ENCODE assay signal across 8 cellular contexts in the genomic region with DNA sequence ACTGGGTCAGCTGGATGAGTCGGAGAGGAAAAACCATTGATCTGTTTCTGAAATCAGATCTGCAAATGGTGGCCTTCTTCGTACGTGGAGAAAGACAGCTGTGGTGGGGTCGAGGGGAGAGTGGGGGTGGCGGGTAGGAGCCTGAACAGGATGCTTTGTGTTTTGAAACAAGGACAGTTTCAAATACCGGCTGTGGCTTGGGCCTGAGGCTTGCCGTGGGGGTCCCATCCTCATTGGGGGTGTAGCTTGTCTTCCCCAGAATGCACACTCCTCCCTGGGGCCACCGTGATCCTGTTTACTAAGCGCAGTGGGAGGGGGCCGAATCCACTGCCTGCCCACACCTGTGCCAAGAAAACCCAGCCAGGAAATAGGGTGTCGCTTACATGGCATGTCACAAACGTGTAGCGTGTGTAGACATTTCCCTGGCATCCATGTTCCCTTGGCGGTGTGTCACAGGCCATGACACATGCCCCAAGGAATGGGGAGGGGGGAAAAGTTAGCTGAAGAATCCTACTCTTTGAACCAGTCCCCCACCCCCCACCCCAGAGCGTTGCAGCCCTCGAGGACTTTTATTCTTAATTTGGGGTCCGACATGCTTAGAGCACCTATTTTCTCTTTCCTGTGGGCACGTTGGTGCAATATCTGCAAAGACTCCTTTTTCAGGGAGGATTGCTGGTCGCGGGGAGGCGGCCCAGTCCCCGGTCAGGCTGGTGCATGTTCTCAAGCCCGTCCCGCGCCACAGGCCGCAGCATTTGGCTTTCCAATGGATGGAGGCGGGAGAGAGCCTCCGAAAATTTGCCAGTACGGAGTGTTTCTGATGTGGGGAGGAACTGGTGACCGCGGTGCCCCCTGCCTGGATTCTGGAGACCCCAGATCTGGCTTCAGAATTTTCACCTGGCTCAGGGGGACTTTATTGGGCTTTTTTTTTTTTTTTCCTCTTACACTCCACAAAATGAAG. TPM values are rescaled to one million over a fixed set of nuclear protein-coding genes. Genes with fewer than 3 reads are reported as not detected.
DNase-seq lines count a peak whose midpoint lies in the region; ATAC-seq, FAIRE-seq and TF ChIP-seq lines count a peak whose summit lies in the region.

No MANE protein-coding gene starts in this region.

- H3K36me3 Mint-ChIP-seq in activated naive CD8-positive, alpha-beta T cell treated with anti-CD3 and anti-CD28 coated beads for 36 hours: peaks cover 20% of the 10 kb centered on the region

- H3K4me1 ChIP-seq in iPS-15b (ENCODE audit: control insufficient read depth, insufficient read depth, low read length) (peaks cover 25% of the 10 kb centered on the region), smooth muscle cell (ENCODE audit: low read depth) (peaks cover 31% of the 10 kb centered on the region)

- H3K9me3 ChIP-seq in iPS-15b (ENCODE audit: control insufficient read depth, insufficient read depth, low read length) (no peaks in the 10 kb centered on the region), smooth muscle cell (replicated peaks; ENCODE audit: low read depth) (no peaks in the 10 kb centered on the region)

- peaks cover 56% of the 10 kb centered on the region for H3K4me1 Mint-ChIP-seq in activated naive CD8-positive, alpha-beta T cell treated with anti-CD3 and anti-CD28 coated beads for 36 hours

- no peaks in the 10 kb centered on the region for H3F3A ChIP-seq in smooth muscle cell (ENCODE audit: low read depth)

- H3K4me3 ChIP-seq in iPS-15b (ENCODE audit: low read depth, low read length) (peak overlapping the region; percentile 85), smooth muscle cell (peak overlapping the region; percentile 92)

- peaks cover 49% of the 10 kb centered on the region for H4K20me1 ChIP-seq in smooth muscle cell (ENCODE audit: low read depth)

- H3K27ac ChIP-seq in smooth muscle cell (ENCODE audit: low read depth): peak overlapping the region; percentile 91

- no peak overlapping the region for H2AFZ ChIP-seq in smooth muscle cell (ENCODE audit: low read depth)

- WGBS in smooth muscle cell (ENCODE audit: low lambda C conversion rate): 8% methylated on average over 31 of the region's 31 CpGs

- no peaks in the 10 kb centered on the region for H3K36me3 ChIP-seq in iPS-15b (ENCODE audit: control insufficient read depth, insufficient read depth, low read length)
- no peaks in the 10 kb centered on the region for H3K36me3 ChIP-seq in smooth muscle cell (ENCODE audit: low read depth)

- peaks cover 11% of the 10 kb centered on the region for H3K9me3 Mint-ChIP-seq in activated naive CD8-positive, alpha-beta T cell treated with anti-CD3 and anti-CD28 coated beads for 36 hours

- TF ChIP-seq CTCF in smooth muscle cell (IDR thresholded peaks at IDR 0.05; ENCODE audit: borderline replicate concordance, insufficient read depth, poor library complexity, severe bottlenecking): no peak

- H3K9ac ChIP-seq in iPS-15b (ENCODE audit: low read depth, low read length): peak overlapping the region; percentile 61
- H3K9ac ChIP-seq in smooth muscle cell (ENCODE audit: low read depth): peak overlapping the region; percentile 93

- FAIRE-seq in HTR-8/SVneo (lab: Jason Lieb, UNC): peak; percentile 38

- H3K27me3 ChIP-seq in iPS-15b (ENCODE audit: control insufficient read depth, insufficient read depth, low read length): peaks cover 10% of the 10 kb centered on the region
- no peaks in the 10 kb centered on the region for H3K27me3 ChIP-seq in smooth muscle cell (ENCODE audit: low read depth)

- DNase-seq in COR-L47 (lab: John Stamatoyannopoulos, UW) (peak; percentile 63), HTR-8/SVneo (ENCODE audit: insufficient read length, low spot score) (no peak), smooth muscle cell (lab: John Stamatoyannopoulos, UW; ENCODE audit: unreplicated experiment) (no peak), NOMO-1 treated with DMSO at 0.1 percent for 48 hours (lab: John Stamatoyannopoulos, UW; ENCODE audit: unreplicated experiment) (no peak)
- DNase-seq in activated naive CD8-positive, alpha-beta T cell treated with anti-CD3 and anti-CD28 coated beads for 36 hours: peak; percentile 29

- peak overlapping the region; percentile 83 for H3K27ac Mint-ChIP-seq in activated naive CD8-positive, alpha-beta T cell treated with anti-CD3 and anti-CD28 coated beads for 36 hours

- ATAC-seq in HG03565 (IDR thresholded peaks at IDR 0.05; ENCODE audit: unreplicated experiment): no peak
- no peak for ATAC-seq in GM18520 (IDR thresholded peaks at IDR 0.05; ENCODE audit: unreplicated experiment)

- no peaks in the 10 kb centered on the region for H3K27me3 Mint-ChIP-seq in activated naive CD8-positive, alpha-beta T cell treated with anti-CD3 and anti-CD28 coated beads for 36 hours

- H3K79me2 ChIP-seq in smooth muscle cell (ENCODE audit: low read depth): peaks cover 66% of the 10 kb centered on the region

- H3K4me2 ChIP-seq in smooth muscle cell: peak overlapping the region; percentile 96

- peak overlapping the region; percentile 90 for H3K4me3 Mint-ChIP-seq in activated naive CD8-positive, alpha-beta T cell treated with anti-CD3 and anti-CD28 coated beads for 36 hours

RNA-seq across cellular contexts. Expression of a gene that starts 2.0 kb away (rescaled TPM):
- 10 to 100 TPM; 28.1 to 29.7 TPM for total RNA-seq in activated naive CD8-positive, alpha-beta T cell treated with anti-CD3 and anti-CD28 coated beads for 36 hours
- 22.5 and 44.5 TPM in 2 replicates for total RNA-seq in smooth muscle cell
- polyA plus RNA-seq in smooth muscle cell: 2.5 and 9.4 TPM in 2 replicates

Comparison
In these comparisons a context has a peak if more than half of its experiments do, and no peak if none do; other contexts are left out.
1. DNase-seq: peak in COR-L47 (single experiment) and activated naive CD8-positive, alpha-beta T cell treated with anti-CD3 and anti-CD28 coated beads for 36 hours (single experiment); none in HTR-8/SVneo (single experiment), smooth muscle cell (single experiment) and NOMO-1 treated with DMSO at 0.1 percent for 48 hours (single experiment).